8 cellular contexts compared by ENCODE assay signal in genomic region chr9:6008169-6008979, GRCh38. TPM values are rescaled to one million over a fixed set of nuclear protein-coding genes. Genes with fewer than 3 reads are reported as not detected.
DNase-seq lines count a peak whose midpoint lies in the region; ATAC-seq and TF ChIP-seq lines count a peak whose summit lies in the region.

No MANE protein-coding gene starts in this region.

- H3K4me3 ChIP-seq in ascending aorta = peak overlapping the region; percentile 85 to 97
- peak overlapping the region; percentile 100 for H3K4me3 ChIP-seq in right cardiac atrium (ENCODE audit: low read length)
- peak overlapping the region; percentile 73 to 82 for H3K4me3 ChIP-seq in uterus

- H3K27me3 ChIP-seq in ascending aorta (no peaks in the 10 kb centered on the region), right cardiac atrium (ENCODE audit: control insufficient read depth, insufficient read depth) (no peaks in the 10 kb centered on the region), uterus (no peaks in the 10 kb centered on the region)

- H3K9me3 ChIP-seq in ascending aorta (no peaks in the 10 kb centered on the region), right cardiac atrium (ENCODE audit: control insufficient read depth, low read length) (no peaks in the 10 kb centered on the region), uterus (no peaks in the 10 kb centered on the region)

- WGBS in right cardiac atrium = 2% methylated on average over 40 of the region's 40 CpGs

- intact Hi-C loops in ascending aorta (cut with DNase I) (loop anchor here (1.0 to 10.0 kb wide), 8 partner anchors 72 to 749 kb away; partner anchors contain the start of genes ERMP1, IL33, KDM4C and RIC1), right cardiac atrium (cut with DNase I) (no loop called here), uterus (cut with DNase I; ENCODE audit: low total_unique reads) (no loop called here)

- TF ChIP-seq CTCF in ascending aorta (IDR thresholded peaks at IDR 0.05) (no peak), uterus (IDR thresholded peaks at IDR 0.05) (no peak)

- H3K27ac ChIP-seq in ascending aorta (peak overlapping the region; percentile 97), right cardiac atrium (ENCODE audit: low read length) (peak overlapping the region; percentile 95), uterus (peak overlapping the region; percentile 98 to 100)

- H3K36me3 ChIP-seq in ascending aorta = peaks cover 0 to 11% of the 10 kb centered on the region in 2 donors
- no peaks in the 10 kb centered on the region for H3K36me3 ChIP-seq in uterus

- peak in 1 of 2 donors; percentile 12 for TF ChIP-seq POLR2A in uterus (IDR thresholded peaks at IDR 0.05)

- peak; percentile 98 for DNase-seq in NCI-H1694 treated with DMSO at 0.1 percent for 48 hours (lab: John Stamatoyannopoulos, UW)
- peak; percentile 71 to 99 (median 92) for DNase-seq in T-helper 2 cell
- peak; percentile 91 to 98 for DNase-seq in ascending aorta (ENCODE audit: low spot score in 2 of 2)
- DNase-seq in right cardiac atrium = peak; percentile 95 to 96 (median 96)
- peak; percentile 96 for DNase-seq in pulmonary artery endothelial cell (ENCODE audit: low read depth, low spot score)
- peak; percentile 93 to 97 for DNase-seq in uterus

- H3K4me1 ChIP-seq in ascending aorta = peaks cover 0 to 17% of the 10 kb centered on the region in 2 donors
- no peaks in the 10 kb centered on the region for H3K4me1 ChIP-seq in right cardiac atrium (ENCODE audit: control insufficient read depth, insufficient read depth, low read length)
- H3K4me1 ChIP-seq in uterus = peaks cover 0 to 14% of the 10 kb centered on the region in 2 donors

- peak; percentile 47 for ATAC-seq in GM18499 (IDR thresholded peaks at IDR 0.05; ENCODE audit: insufficient read depth, unreplicated experiment)
- peak; percentile 50 for ATAC-seq in HG02938 (IDR thresholded peaks at IDR 0.05; ENCODE audit: unreplicated experiment)
- peak; percentile 93 to 95 for ATAC-seq in right cardiac atrium

RNA-seq across cellular contexts. Expression of gene RANBP6, which starts 7.0 kb away (rescaled TPM):
- 8.3 TPM for total RNA-seq in ascending aorta
- total RNA-seq in right cardiac atrium = 10 to 100 TPM; 19.7 to 28.1 (median 22.7) TPM
- 9.8 TPM for polyA plus RNA-seq in right cardiac atrium
- total RNA-seq in pulmonary artery endothelial cell = 38.1 and 48.9 TPM in 2 replicates
- 10 to 100 TPM; 13.2 to 61.1 (median 25.5) TPM for total RNA-seq in uterus

Comparison
In these comparisons a context has a peak if more than half of its experiments do, and no peak if none do; other contexts are left out.
1. Peak in every context shown above with its lines: DNase-seq, ATAC-seq, H3K4me3 ChIP-seq and H3K27ac ChIP-seq.